29 cellular contexts compared by ENCODE assay signal in the genomic region with DNA sequence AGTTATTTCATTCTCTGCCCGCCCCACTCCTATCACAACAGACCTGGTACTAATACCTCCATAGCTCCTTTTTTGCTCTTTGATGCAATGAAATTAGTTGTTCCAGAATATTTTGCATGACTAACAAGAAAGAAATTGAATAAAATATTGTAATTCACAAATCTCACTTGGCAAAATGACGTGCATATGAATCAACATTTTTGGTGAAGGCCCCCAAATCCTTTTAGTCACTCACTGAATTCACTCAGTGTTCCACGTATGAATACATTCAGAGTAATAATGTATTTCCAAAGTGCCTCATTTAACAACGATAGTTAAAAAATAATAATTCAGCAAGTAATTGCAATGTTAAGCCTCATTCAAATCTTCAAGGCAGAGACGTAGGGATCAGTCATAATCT.
"Had no signal": no experiment of that assay in that cellular context is flagged by ENCODE, and none has a peak within 500 bp of the region (broad histone marks: within the 10 kb centered on the region; RNA-seq: fewer than 3 reads in every experiment).

No MANE protein-coding gene starts in this region.

- H3K4me2 ChIP-seq: smooth muscle cell had no signal

- H3K36me3 ChIP-seq: ascending aorta, cardiac muscle cell, left lung, lower lobe of right lung, right lobe of liver, suprapubic skin, tibial artery, upper lobe of right lung had no signal

- H3K9me3 ChIP-seq: ascending aorta, left lung, lower lobe of right lung, right lobe of liver, suprapubic skin, tibial artery, upper lobe of right lung had no signal

- ATAC-seq: left lung; lower lobe of right lung; natural killer cell treated with Interleukin-12 subunit alpha and Interleukin-12 subunit beta and Interleukin-15 and Interleukin-18, amount 100 ng/mL, for 72 hours; right lobe of liver; stimulated activated memory B cell treated with anti-CD40 and anti-IgM and Interleukin-4, amounts not matched to agents 10 μg/mL and 1 μg/mL and 100 μg/mL, for 72 hours; upper lobe of right lung had no signal

- H3K27me3 ChIP-seq: ascending aorta, cardiac muscle cell, dorsolateral prefrontal cortex, left lung, right lobe of liver, suprapubic skin, tibial artery, upper lobe of right lung had no signal

- H3K4me1 ChIP-seq: ascending aorta, left lung, lower lobe of right lung, right lobe of liver, suprapubic skin, tibial artery, upper lobe of right lung had no signal

- H3K27ac ChIP-seq: ascending aorta, cardiac muscle cell, coronary artery, dorsolateral prefrontal cortex, left lung, lower lobe of right lung, right lobe of liver, suprapubic skin, tibial artery, upper lobe of right lung had no signal

- DNase-seq: activated CD4-positive, alpha-beta memory T cell treated with anti-CD3 and anti-CD28 coated beads for 36 hours; activated CD4-positive, alpha-beta T cell treated with anti-CD3 and anti-CD28 coated beads, Interleukin-2, amount 10 ng/mL, durations not matched to agents 24 days and 14 days; activated CD4-positive, CD25-positive, alpha-beta regulatory T cell treated with anti-CD3 and anti-CD28 coated beads, Interleukin-2, amount 50 U/mL, for 72 hours; activated CD8-positive, alpha-beta memory T cell treated with anti-CD3 and anti-CD28 coated beads, Interleukin-2, amount 50 U/mL, for 4 hours; activated effector memory CD4-positive, alpha-beta T cell treated with anti-CD3 and anti-CD28 coated beads, Interleukin-2, amount 50 U/mL, for 16 hours; activated naive CD4-positive, alpha-beta T cell treated with anti-CD3 and anti-CD28 coated beads for 36 hours; activated naive CD8-positive, alpha-beta T cell treated with anti-CD3 and anti-CD28 coated beads for 36 hours; activated T-cell treated with anti-CD3 and anti-CD28 coated beads, Interleukin-2, amount 50 U/mL, for 1 hour; cerebellar nuclear complex; dorsolateral prefrontal cortex; effector memory CD4-positive, alpha-beta T cell; foreskin melanocyte; left lung; lower lobe of right lung; mesendoderm; right lobe of liver; stimulated activated CD4-positive, alpha-beta T cell treated with anti-CD3 and anti-CD28 coated beads, Interleukin-1b, Interleukin-23, amount 100 ng/mL, for 48 hours; stimulated activated CD4-positive, alpha-beta T cell treated with anti-CD3 and anti-CD28 coated beads, Interleukin-4, amount 100 ng/mL, for 4 hours; stimulated activated CD8-positive, alpha-beta memory T cell treated with anti-CD3 and anti-CD28 coated beads, Interleukin-4, amount 100 ng/mL, for 48 hours; T-helper 9 cell; tibial artery; upper lobe of right lung had no signal

- H3K4me3 ChIP-seq: ascending aorta, cardiac muscle cell, coronary artery, dorsolateral prefrontal cortex, left lung, lower lobe of right lung, right lobe of liver, smooth muscle cell, suprapubic skin, tibial artery, upper lobe of right lung had no signal
